Comparison of ENCODE assay signal across 8 cellular contexts in genomic region chr4:781493-782216, GRCh38. TPM values are rescaled to one million over a fixed set of nuclear protein-coding genes. Genes with fewer than 3 reads are reported as not detected.
DNase-seq lines count a peak whose midpoint lies in the region; ATAC-seq and TF ChIP-seq lines count a peak whose summit lies in the region.

No MANE protein-coding gene starts in this region.

- H3K4me3 ChIP-seq in lower lobe of right lung, result peak overlapping the region; percentile 100

- peak; percentile 99 for DNase-seq in COLO668 (lab: John Stamatoyannopoulos, UW; ENCODE audit: unreplicated experiment)
- peak; percentile 99 for DNase-seq in GM20000 (ENCODE audit: low spot score)
- peak; percentile 94 for DNase-seq in HS-5 (ENCODE audit: low read depth)
- DNase-seq in NK-92 (lab: John Stamatoyannopoulos, UW; ENCODE audit: unreplicated experiment), result peak; percentile 92
- DNase-seq in activated CD8-positive, alpha-beta memory T cell treated with anti-CD3 and anti-CD28 coated beads for 24 hours, result peak; percentile 100
- DNase-seq in effector CD4-positive, alpha-beta T cell, result peak; percentile 97
- peak; percentile 99 for DNase-seq in lower lobe of right lung
- peak; percentile 95 to 98 (median 97) for DNase-seq in stimulated activated CD4-positive, alpha-beta T cell treated with anti-CD3 and anti-CD28 coated beads, TNF-alpha, amount 100 ng/mL, for 1 hour (ENCODE audit: low read depth in 3 of 3, low spot score in 1 of 3)

- peaks cover 40% of the 10 kb centered on the region for H3K36me3 ChIP-seq in lower lobe of right lung

- H3K27me3 ChIP-seq in lower lobe of right lung (ENCODE audit: low read depth), result peaks cover 24% of the 10 kb centered on the region

- ATAC-seq in lower lobe of right lung, result peak; percentile 97 to 99

- H3K27ac ChIP-seq in lower lobe of right lung, result peak overlapping the region; percentile 96

- peaks cover 52% of the 10 kb centered on the region for H3K4me1 ChIP-seq in lower lobe of right lung

- TF ChIP-seq CTCF in GM20000 (IDR thresholded peaks at IDR 0.05; ENCODE audit: extremely low read depth, missing control alignments) (no peak), lower lobe of right lung (IDR thresholded peaks at IDR 0.05) (no peak)

- intact Hi-C loops in lower lobe of right lung (cut with DNase I), result no loop called here

- no peaks in the 10 kb centered on the region for H3K9me3 ChIP-seq in lower lobe of right lung

RNA-seq across cellular contexts. Expression of gene CPLX1, which starts 44.3 kb away (rescaled TPM):
- total RNA-seq in lower lobe of right lung, result 3.9 TPM

Comparison
In these comparisons a context has a peak if more than half of its experiments do, and no peak if none do; other contexts are left out.
1. Peak in every context shown above with its lines: DNase-seq, ATAC-seq, H3K4me3 ChIP-seq and H3K27ac ChIP-seq.